ENCODE assay signal across 8 cellular contexts in the genomic region with DNA sequence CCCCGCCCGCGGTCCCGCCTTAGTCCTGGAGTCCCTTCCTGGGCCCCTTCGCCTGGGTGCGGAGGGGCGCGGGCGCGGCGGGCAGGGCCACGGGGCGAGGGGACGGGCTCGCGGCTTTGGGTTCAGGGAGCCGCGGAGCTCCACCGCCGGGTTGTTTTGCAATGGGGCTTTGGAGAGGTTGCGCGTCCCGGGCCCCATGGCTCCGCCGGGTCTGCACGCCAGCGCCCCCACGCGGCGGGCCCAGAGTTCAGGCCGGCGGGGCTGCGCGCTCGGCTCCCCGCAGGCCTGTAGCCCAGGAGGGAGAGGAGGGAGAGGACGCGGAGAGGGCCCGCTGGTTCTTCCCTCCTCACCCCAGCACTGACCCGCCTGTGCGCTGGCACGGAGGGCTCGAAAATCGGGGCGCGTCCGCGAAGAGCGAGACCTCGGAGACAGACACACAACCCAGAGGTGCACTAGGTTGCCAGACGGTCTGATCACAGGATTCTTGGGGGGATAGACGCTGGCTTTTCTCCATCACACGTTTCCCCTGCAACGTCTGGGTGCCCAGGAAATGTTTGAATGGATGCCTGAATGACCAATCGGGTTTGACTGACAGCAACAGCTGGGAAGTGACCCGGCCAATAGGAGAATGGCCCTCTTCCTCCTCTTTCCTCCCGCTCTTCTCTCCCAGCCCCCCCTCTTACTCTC. TPM values are rescaled to one million over a fixed set of nuclear protein-coding genes. Genes with fewer than 3 reads are reported as not detected.
DNase-seq lines count a peak whose midpoint lies in the region; ATAC-seq and TF ChIP-seq lines count a peak whose summit lies in the region.

No MANE protein-coding gene starts in this region.

- TF ChIP-seq CTCF in 22Rv1 (IDR thresholded peaks at IDR 0.05) (peak; percentile 30), GM12873 (IDR thresholded peaks at IDR 0.05; ENCODE audit: insufficient read depth, low read depth, low read length, missing control alignments) (peak; percentile 49), RWPE2 (IDR thresholded peaks at IDR 0.05; ENCODE audit: poor library complexity, severe bottlenecking) (peak; percentile 53)

- H3K4me3 ChIP-seq in RWPE2 (ENCODE audit: severe bottlenecking) (peak overlapping the region; percentile 9), esophagus (ENCODE audit: low read depth in 1 of 2, low read length in 2 of 2) (peak overlapping the region; percentile 8 to 12)

- H3K4me1 Mint-ChIP-seq in naive thymus-derived CD8-positive, alpha-beta T cell: peaks cover 5 to 33% (median 28%) of the 10 kb centered on the region in 4 donors

- H3K36me3 ChIP-seq in RWPE2 (ENCODE audit: low read depth) (no peaks in the 10 kb centered on the region), esophagus (ENCODE audit: control insufficient read depth in 2 of 2, insufficient read depth in 2 of 2, low read length in 1 of 2) (no peaks in the 10 kb centered on the region)

- POLR2A ChIA-PET in naive thymus-derived CD8-positive, alpha-beta T cell (lab: Charles Lee): no interaction called here

- ATAC-seq in RWPE2 (ENCODE audit: low read depth): no peak
- ATAC-seq in naive thymus-derived CD8-positive, alpha-beta T cell: peak; percentile 49 to 71
- no peak for ATAC-seq in GM19395 (IDR thresholded peaks at IDR 0.05; ENCODE audit: unreplicated experiment)
- no peak for ATAC-seq in HG03378 (IDR thresholded peaks at IDR 0.05; ENCODE audit: unreplicated experiment)

- H3K36me3 Mint-ChIP-seq in naive thymus-derived CD8-positive, alpha-beta T cell: peaks cover 0 to 3% (median 0%) of the 10 kb centered on the region in 3 donors

- no peak for DNase-seq in RWPE2 (ENCODE audit: low spot score)
- DNase-seq in naive thymus-derived CD8-positive, alpha-beta T cell: peak in 1 of 10 donors; percentile 4
- no peak for DNase-seq in T-helper 9 cell

- H3K27me3 ChIP-seq in RWPE2 (ENCODE audit: insufficient read depth, poor library complexity, severe bottlenecking) (peaks cover 18% of the 10 kb centered on the region), esophagus (ENCODE audit: control insufficient read depth in 1 of 2, insufficient read depth in 2 of 2, low read length in 2 of 2) (peaks cover 4 to 17% of the 10 kb centered on the region in 2 donors)

- peak overlapping the region in 8 of 10 donors; percentile 8 to 82 (median 62) for H3K4me3 Mint-ChIP-seq in naive thymus-derived CD8-positive, alpha-beta T cell

- WGBS in esophagus, 2 donors: 5 to 9% methylated on average over 46 to 57 of the region's 57 CpGs

- peaks cover 0 to 2% (median 0%) of the 10 kb centered on the region in 9 donors for H3K9me3 Mint-ChIP-seq in naive thymus-derived CD8-positive, alpha-beta T cell

- peaks cover 22 to 84% (median 64%) of the 10 kb centered on the region in 5 donors for H3K27me3 Mint-ChIP-seq in naive thymus-derived CD8-positive, alpha-beta T cell

- H3K9me3 ChIP-seq in RWPE2 (ENCODE audit: severe bottlenecking): no peaks in the 10 kb centered on the region
- H3K9me3 ChIP-seq in esophagus (ENCODE audit: control insufficient read depth in 2 of 2, insufficient read depth in 1 of 2, low read depth in 1 of 2, low read length in 1 of 2): no peaks in the 10 kb centered on the region

- no peaks in the 10 kb centered on the region for H3K4me1 ChIP-seq in RWPE2 (ENCODE audit: insufficient read depth, poor library complexity, severe bottlenecking)
- peaks cover 10 to 16% of the 10 kb centered on the region in 2 donors for H3K4me1 ChIP-seq in esophagus (ENCODE audit: control insufficient read depth in 2 of 2, insufficient read depth in 2 of 2, low read length in 1 of 2)

- no peak overlapping the region for H3K27ac Mint-ChIP-seq in naive thymus-derived CD8-positive, alpha-beta T cell

- H3K27ac ChIP-seq in 22Rv1: no peak overlapping the region
- no peak overlapping the region for H3K27ac ChIP-seq in RWPE2 (ENCODE audit: poor library complexity, severe bottlenecking)
- H3K27ac ChIP-seq in esophagus (ENCODE audit: low read depth in 2 of 2, low read length in 1 of 2): no peak overlapping the region

RNA-seq across cellular contexts. Expression of gene SIX2, which starts 4.9 kb away (rescaled TPM):
- polyA plus RNA-seq in esophagus: under 1 TPM; 0.04 to 0.09 TPM
- not detected for total RNA-seq in naive thymus-derived CD8-positive, alpha-beta T cell
- polyA plus RNA-seq in naive thymus-derived CD8-positive, alpha-beta T cell: not detected

Comparison
In these comparisons a context has a peak if more than half of its experiments do, and no peak if none do; other contexts are left out.
1. ATAC-seq: peak in naive thymus-derived CD8-positive, alpha-beta T cell (2 of 2); none in RWPE2 (single experiment), GM19395 (single experiment) and HG03378 (single experiment).
2. Peak in every context shown above with its lines, with median percentiles within 50 percentile points of each other: CTCF ChIP-seq.